Comparison of ENCODE assay signal across 8 cellular contexts in genomic region chr12:56448860-56449621, GRCh38. TPM values are rescaled to one million over a fixed set of nuclear protein-coding genes. Genes with fewer than 3 reads are reported as not detected.
DNase-seq lines count a peak whose midpoint lies in the region; ATAC-seq and TF ChIP-seq lines count a peak whose summit lies in the region.

TIMELESS (minus strand) TSS chr12:56449426; CDS start chr12:56434170, 15,256 bp downstream.

- H3K27me3 Mint-ChIP-seq in activated naive CD4-positive, alpha-beta T cell treated with anti-CD3 and anti-CD28 coated beads, Interleukin-2, amount 50 U/mL, for 24 hours, result no peaks in the 10 kb centered on the region

- peak; percentile 99 for ATAC-seq in SK-N-SH treated with all-trans-retinoic acid at 6 μM for 48 hours

- H3K27ac Mint-ChIP-seq in activated naive CD4-positive, alpha-beta T cell treated with anti-CD3 and anti-CD28 coated beads, Interleukin-2, amount 50 U/mL, for 24 hours, result peak within 1 kb of the TSS; percentile 94

- peaks cover 2% of the 10 kb centered on the region for H3K36me3 Mint-ChIP-seq in activated naive CD4-positive, alpha-beta T cell treated with anti-CD3 and anti-CD28 coated beads, Interleukin-2, amount 50 U/mL, for 24 hours

- H3K9me3 ChIP-seq in testis, result no peaks in the 10 kb centered on the region

- TF ChIP-seq POLR2A in NB4 (IDR thresholded peaks at IDR 0.05; ENCODE audit: extremely low read depth, insufficient read length) (peak; percentile 86), testis (IDR thresholded peaks at IDR 0.05) (no peak)

- H3K4me3 ChIP-seq in HFF-Myc (replicated peaks; ENCODE audit: low read depth, low read length), result peak within 1 kb of the TSS; percentile 71
- H3K4me3 ChIP-seq in NB4 (ENCODE audit: low read depth, low read length), result peak within 1 kb of the TSS; percentile 98
- peak within 1 kb of the TSS; percentile 68 to 95 for H3K4me3 ChIP-seq in testis

- WGBS in testis, 2 donors, result 0% methylated on average over 30 to 58 of the region's 58 CpGs

- no peaks in the 10 kb centered on the region for H3K9me3 Mint-ChIP-seq in activated naive CD4-positive, alpha-beta T cell treated with anti-CD3 and anti-CD28 coated beads, Interleukin-2, amount 50 U/mL, for 24 hours

- TF ChIP-seq CTCF in HFF-Myc (IDR thresholded peaks at IDR 0.05; ENCODE audit: low read depth, low read length, missing control alignments) (no peak), NB4 (IDR thresholded peaks at IDR 0.05; ENCODE audit: low read depth, low read length) (no peak), testis (IDR thresholded peaks at IDR 0.05) (no peak)

- peaks cover 19% of the 10 kb centered on the region for H3K4me1 Mint-ChIP-seq in activated naive CD4-positive, alpha-beta T cell treated with anti-CD3 and anti-CD28 coated beads, Interleukin-2, amount 50 U/mL, for 24 hours

- H3K27me3 ChIP-seq in testis, result no peaks in the 10 kb centered on the region

- H3K4me3 Mint-ChIP-seq in activated naive CD4-positive, alpha-beta T cell treated with anti-CD3 and anti-CD28 coated beads, Interleukin-2, amount 50 U/mL, for 24 hours, result peak within 1 kb of the TSS; percentile 94

- no peaks in the 10 kb centered on the region for H3K36me3 ChIP-seq in testis (ENCODE audit: low read depth, missing control alignments)

- no peaks in the 10 kb centered on the region for H3K4me1 ChIP-seq in testis

- intact Hi-C loops in testis (cut with DNase I; ENCODE audit: low total_unique reads), result no loop called here

- H3K27ac ChIP-seq in testis, result peak within 1 kb of the TSS; percentile 91 to 93

- DNase-seq in GM04503 (ENCODE audit: low read depth) (peak; percentile 45), HFF-Myc (ENCODE audit: extremely low read depth, low read depth) (peak; percentile 46), NB4 (ENCODE audit: low read depth) (peak; percentile 94), glomerular endothelial cell (ENCODE audit: extremely low read depth, low read depth, low spot score) (peak; percentile 44), occipital lobe (lab: John Stamatoyannopoulos, UW) (peak; percentile 94), testis (peak; percentile 91)

TF ChIP-seq in SK-N-SH treated with all-trans-retinoic acid at 6 μM for 48 hours, 23 proteins besides CTCF, POLR2A, EP300 and RAD21:
- TF ChIP-seq TSHZ2 (CRISPR knock-in tag; IDR thresholded peaks at IDR 0.05) (no peak), ISL1 (CRISPR knock-in tag; IDR thresholded peaks at IDR 0.05) (no peak), TCF4 (CRISPR knock-in tag; IDR thresholded peaks at IDR 0.05; ENCODE audit: borderline replicate concordance) (no peak), CREB5 (CRISPR knock-in tag; IDR thresholded peaks at IDR 0.05; ENCODE audit: low read depth) (no peak), BACH2 (CRISPR knock-in tag; IDR thresholded peaks at IDR 0.05; ENCODE audit: borderline replicate concordance) (no peak), TOX (CRISPR knock-in tag; IDR thresholded peaks at IDR 0.05; ENCODE audit: borderline replicate concordance) (no peak), OSR1 (CRISPR knock-in tag; IDR thresholded peaks at IDR 0.05) (no peak), ZNF565 (CRISPR knock-in tag; conservative IDR thresholded peaks at IDR 0.05; ENCODE audit: low read depth) (no peak), PPARA (CRISPR knock-in tag; IDR thresholded peaks at IDR 0.05; ENCODE audit: borderline replicate concordance) (no peak), ZFP3 (CRISPR knock-in tag; IDR thresholded peaks at IDR 0.05) (no peak), CSDC2 (CRISPR knock-in tag; IDR thresholded peaks at IDR 0.05) (no peak), GLIS3 (CRISPR knock-in tag; IDR thresholded peaks at IDR 0.05) (no peak)

RNA-seq across cellular contexts. Expression of gene TIMELESS, which starts in this region (rescaled TPM):
- total RNA-seq in glomerular endothelial cell, result 7.4 and 13.9 TPM in 2 replicates
- total RNA-seq in occipital lobe, result 10.9 TPM
- total RNA-seq in testis, result 10 to 100 TPM; 16.2 to 16.3 TPM
- polyA plus RNA-seq in testis (ENCODE audit: insufficient read depth, low read depth, low replicate concordance), result 13.5 TPM

Comparison
In these comparisons a context has a peak if more than half of its experiments do, and no peak if none do; other contexts are left out.
1. Peak in every context shown above with its lines: DNase-seq, ATAC-seq, H3K4me3 ChIP-seq and H3K27ac ChIP-seq.
2. DNase-seq: peak in every context shown above with its lines; median percentile 94 in NB4; 94 in occipital lobe; 91 in testis; 46 in HFF-Myc; 45 in GM04503; 44 in glomerular endothelial cell.